1 cellular context compared by ENCODE assay signal in the genomic region with DNA sequence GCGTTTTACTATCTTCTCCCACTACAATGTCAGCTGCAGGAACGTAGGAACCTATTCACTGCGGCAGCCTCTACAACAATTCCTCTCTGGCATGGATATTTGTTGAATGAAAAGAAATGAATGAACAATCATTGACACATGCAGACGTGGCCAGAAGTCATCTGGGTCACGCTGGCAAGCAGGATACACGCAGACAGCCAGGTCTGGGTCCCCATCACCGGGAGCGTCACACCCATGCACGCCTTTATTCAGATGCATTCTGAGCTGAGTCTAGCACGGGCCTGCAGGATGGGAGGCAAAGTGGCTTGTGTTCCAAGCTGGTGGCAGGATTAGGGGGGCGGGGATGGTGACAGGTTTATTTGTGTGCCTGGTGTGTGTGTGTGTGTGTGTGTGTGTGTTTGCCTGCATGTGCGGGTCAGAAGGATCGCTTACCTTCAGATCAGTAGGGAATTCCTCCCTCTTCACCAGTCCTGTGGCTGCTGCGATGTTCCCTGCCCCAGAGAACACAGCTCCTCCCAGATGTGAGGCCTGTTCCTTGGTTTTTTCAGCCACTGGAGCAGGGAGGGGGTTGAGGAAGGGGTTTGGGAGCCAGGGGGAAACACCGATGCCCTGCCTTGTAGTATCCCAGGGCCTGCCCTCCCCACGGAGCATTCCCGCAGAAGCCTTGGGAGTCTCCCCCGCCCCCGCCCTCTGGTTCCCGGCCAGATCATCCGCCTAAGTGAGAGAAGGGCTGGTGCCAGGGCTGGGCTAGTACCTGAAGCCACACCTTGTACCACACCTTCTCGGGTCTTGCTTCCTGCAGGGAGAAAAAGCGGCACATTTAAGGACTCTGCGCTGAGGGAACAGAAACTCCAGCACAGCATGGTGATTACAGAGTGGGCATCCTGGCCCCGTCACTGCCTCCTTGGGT.
TF ChIP-seq lines count a peak whose summit lies in the region.

No MANE protein-coding gene starts in this region.

TF ChIP-seq in HCT116, 20 proteins besides CTCF, POLR2A, EP300 and RAD21:
- no peak for TF ChIP-seq TCF7L2 (IDR thresholded peaks at IDR 0.05; ENCODE audit: borderline replicate concordance, extremely low read depth, insufficient read depth, insufficient read length)
- TF ChIP-seq POLR2AphosphoS5 (IDR thresholded peaks at IDR 0.05; ENCODE audit: low read depth, low read length) = no peak
- no peak for TF ChIP-seq ELF1 (IDR thresholded peaks at IDR 0.05; ENCODE audit: borderline replicate concordance, low read depth)
- TF ChIP-seq YY1 (IDR thresholded peaks at IDR 0.05; ENCODE audit: extremely low read depth, insufficient replicate concordance, low read depth, low read length) = no peak
- no peak for TF ChIP-seq CEBPB (IDR thresholded peaks at IDR 0.05; ENCODE audit: low read depth)
- TF ChIP-seq, protein P1, sequence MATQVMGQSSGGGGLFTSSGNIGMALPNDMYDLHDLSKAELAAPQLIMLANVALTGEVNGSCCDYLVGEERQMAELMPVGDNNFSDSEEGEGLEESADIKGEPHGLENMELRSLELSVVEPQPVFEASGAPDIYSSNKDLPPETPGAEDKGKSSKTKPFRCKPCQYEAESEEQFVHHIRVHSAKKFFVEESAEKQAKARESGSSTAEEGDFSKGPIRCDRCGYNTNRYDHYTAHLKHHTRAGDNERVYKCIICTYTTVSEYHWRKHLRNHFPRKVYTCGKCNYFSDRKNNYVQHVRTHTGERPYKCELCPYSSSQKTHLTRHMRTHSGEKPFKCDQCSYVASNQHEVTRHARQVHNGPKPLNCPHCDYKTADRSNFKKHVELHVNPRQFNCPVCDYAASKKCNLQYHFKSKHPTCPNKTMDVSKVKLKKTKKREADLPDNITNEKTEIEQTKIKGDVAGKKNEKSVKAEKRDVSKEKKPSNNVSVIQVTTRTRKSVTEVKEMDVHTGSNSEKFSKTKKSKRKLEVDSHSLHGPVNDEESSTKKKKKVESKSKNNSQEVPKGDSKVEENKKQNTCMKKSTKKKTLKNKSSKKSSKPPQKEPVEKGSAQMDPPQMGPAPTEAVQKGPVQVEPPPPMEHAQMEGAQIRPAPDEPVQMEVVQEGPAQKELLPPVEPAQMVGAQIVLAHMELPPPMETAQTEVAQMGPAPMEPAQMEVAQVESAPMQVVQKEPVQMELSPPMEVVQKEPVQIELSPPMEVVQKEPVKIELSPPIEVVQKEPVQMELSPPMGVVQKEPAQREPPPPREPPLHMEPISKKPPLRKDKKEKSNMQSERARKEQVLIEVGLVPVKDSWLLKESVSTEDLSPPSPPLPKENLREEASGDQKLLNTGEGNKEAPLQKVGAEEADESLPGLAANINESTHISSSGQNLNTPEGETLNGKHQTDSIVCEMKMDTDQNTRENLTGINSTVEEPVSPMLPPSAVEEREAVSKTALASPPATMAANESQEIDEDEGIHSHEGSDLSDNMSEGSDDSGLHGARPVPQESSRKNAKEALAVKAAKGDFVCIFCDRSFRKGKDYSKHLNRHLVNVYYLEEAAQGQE (IDR thresholded peaks at IDR 0.05; ENCODE audit: low read depth) = no peak
- TF ChIP-seq ZNF274 (IDR thresholded peaks at IDR 0.05; ENCODE audit: low read depth, low read length) = no peak
- TF ChIP-seq, protein P2, sequence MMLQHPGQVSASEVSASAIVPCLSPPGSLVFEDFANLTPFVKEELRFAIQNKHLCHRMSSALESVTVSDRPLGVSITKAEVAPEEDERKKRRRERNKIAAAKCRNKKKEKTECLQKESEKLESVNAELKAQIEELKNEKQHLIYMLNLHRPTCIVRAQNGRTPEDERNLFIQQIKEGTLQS (IDR thresholded peaks at IDR 0.05) = no peak
- TF ChIP-seq EGR1 (IDR thresholded peaks at IDR 0.05; ENCODE audit: low read depth) = no peak
- TF ChIP-seq JUND (IDR thresholded peaks at IDR 0.05) = no peak
- no peak for TF ChIP-seq EZH2 (IDR thresholded peaks at IDR 0.05)
- TF ChIP-seq, protein P3, sequence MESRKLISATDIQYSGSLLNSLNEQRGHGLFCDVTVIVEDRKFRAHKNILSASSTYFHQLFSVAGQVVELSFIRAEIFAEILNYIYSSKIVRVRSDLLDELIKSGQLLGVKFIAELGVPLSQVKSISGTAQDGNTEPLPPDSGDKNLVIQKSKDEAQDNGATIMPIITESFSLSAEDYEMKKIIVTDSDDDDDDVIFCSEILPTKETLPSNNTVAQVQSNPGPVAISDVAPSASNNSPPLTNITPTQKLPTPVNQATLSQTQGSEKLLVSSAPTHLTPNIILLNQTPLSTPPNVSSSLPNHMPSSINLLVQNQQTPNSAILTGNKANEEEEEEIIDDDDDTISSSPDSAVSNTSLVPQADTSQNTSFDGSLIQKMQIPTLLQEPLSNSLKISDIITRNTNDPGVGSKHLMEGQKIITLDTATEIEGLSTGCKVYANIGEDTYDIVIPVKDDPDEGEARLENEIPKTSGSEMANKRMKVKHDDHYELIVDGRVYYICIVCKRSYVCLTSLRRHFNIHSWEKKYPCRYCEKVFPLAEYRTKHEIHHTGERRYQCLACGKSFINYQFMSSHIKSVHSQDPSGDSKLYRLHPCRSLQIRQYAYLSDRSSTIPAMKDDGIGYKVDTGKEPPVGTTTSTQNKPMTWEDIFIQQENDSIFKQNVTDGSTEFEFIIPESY (IDR thresholded peaks at IDR 0.05; ENCODE audit: extremely low read depth, insufficient replicate concordance, low read length) = no peak
- no peak for TF ChIP-seq EZH2phosphoT487 (IDR thresholded peaks at IDR 0.05; ENCODE audit: borderline replicate concordance)
- TF ChIP-seq SIN3A (IDR thresholded peaks at IDR 0.05; ENCODE audit: low read depth) = no peak
